Comparison of ENCODE assay signal across 8 cellular contexts in the genomic region with DNA sequence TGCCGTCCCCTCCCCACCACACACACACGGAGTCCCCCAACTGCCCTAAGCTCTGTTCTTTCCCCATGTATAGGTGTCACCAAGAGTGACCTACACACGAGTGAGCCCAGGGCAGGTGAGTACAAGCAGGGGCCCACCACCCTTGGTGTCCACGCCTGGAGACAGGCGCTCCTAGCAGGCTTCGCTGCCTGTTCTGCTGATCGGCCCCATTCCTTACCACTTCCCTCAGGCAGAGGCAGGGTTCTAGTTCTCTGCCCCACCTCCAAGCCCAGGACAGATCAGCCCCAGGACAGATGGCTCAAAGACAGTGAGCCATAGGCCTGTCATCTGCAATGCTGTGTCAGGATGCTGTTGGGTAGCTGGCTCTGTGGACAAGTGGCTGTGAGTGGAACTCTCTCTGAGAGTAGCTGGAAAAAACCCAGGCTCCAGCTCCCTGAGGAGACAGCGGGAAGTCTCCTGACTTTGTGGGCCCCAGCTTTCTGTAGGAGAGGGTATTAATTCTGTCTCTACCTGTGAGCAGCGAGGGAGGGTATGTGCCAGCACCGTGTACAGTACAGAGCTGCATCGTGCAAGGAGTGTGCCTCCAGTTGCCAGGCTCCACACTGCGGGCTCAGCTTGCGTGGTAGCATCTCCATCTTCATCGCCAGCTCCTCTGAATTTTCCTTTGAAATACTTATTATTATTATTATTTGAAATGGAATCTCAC. TPM values are rescaled to one million over a fixed set of nuclear protein-coding genes. Genes with fewer than 3 reads are reported as not detected.
DNase-seq lines count a peak whose midpoint lies in the region; ATAC-seq and TF ChIP-seq lines count a peak whose summit lies in the region.

No MANE protein-coding gene starts in this region.

- H3K9ac ChIP-seq in skeletal muscle satellite cell (ENCODE audit: low read depth, low read length): peak overlapping the region; percentile 81

- DNase-seq in DMS53 (lab: John Stamatoyannopoulos, UW) (peak; percentile 51), DMS53 treated with DMSO at 0.1 percent for 48 hours (lab: John Stamatoyannopoulos, UW; ENCODE audit: unreplicated experiment) (no peak), left ventricle myocardium superior (peak; percentile 41), kidney glomerular epithelial cell (lab: John Stamatoyannopoulos, UW) (no peak), left lobe of liver (ENCODE audit: low spot score) (no peak)

- peak overlapping the region; percentile 89 for H3K27ac ChIP-seq in VCaP

- H3K36me3 ChIP-seq in skeletal muscle satellite cell (ENCODE audit: insufficient read depth, low read length): peaks cover 13% of the 10 kb centered on the region

- H3K27me3 ChIP-seq in skeletal muscle satellite cell (ENCODE audit: control insufficient read depth, insufficient read depth, low read length): no peaks in the 10 kb centered on the region

- ATAC-seq in left ventricle myocardium superior (no peak), GM21619 (IDR thresholded peaks at IDR 0.05; ENCODE audit: unreplicated experiment) (no peak), left lobe of liver (no peak)

- H3K9me3 ChIP-seq in skeletal muscle satellite cell (replicated peaks; ENCODE audit: low read length): no peaks in the 10 kb centered on the region

- H3K4me1 ChIP-seq in skeletal muscle satellite cell (ENCODE audit: control insufficient read depth, insufficient read depth, low read length): peaks cover 36% of the 10 kb centered on the region

- peak overlapping the region; percentile 74 for H3K4me3 ChIP-seq in skeletal muscle satellite cell (ENCODE audit: low read length)

- H3K4me2 ChIP-seq in skeletal muscle satellite cell (ENCODE audit: low read length): peak overlapping the region; percentile 85

- TF ChIP-seq CTCF in VCaP (conservative IDR thresholded peaks at IDR 0.05): no peak

- intact Hi-C loops in left ventricle myocardium superior (cut with micrococcal nuclease): no loop called here

RNA-seq across cellular contexts. Expression of a gene that starts 0.9 kb away (rescaled TPM):
- total RNA-seq in left ventricle myocardium superior (40.1 TPM), left lobe of liver (84.2 TPM)
- total RNA-seq in skeletal muscle satellite cell (2012; rRNA removed): 37.5 and 51.8 TPM in 2 replicates

RNA-seq across cellular contexts. Expression of a gene that starts 2.6 kb away (rescaled TPM):
- total RNA-seq in left ventricle myocardium superior (6.4 TPM), left lobe of liver (31.2 TPM)
- total RNA-seq in skeletal muscle satellite cell (2012; rRNA removed): 6.6 and 7.9 TPM in 2 replicates

RNA-seq across cellular contexts. Expression of a gene that starts 20.1 kb away (rescaled TPM):
- total RNA-seq in left ventricle myocardium superior (31.5 TPM), left lobe of liver (9.4 TPM)
- 23.6 and 33.2 TPM in 2 replicates for total RNA-seq in skeletal muscle satellite cell (2012; rRNA removed)

RNA-seq across cellular contexts. Expression of a gene that starts 23.5 kb away (rescaled TPM):
- total RNA-seq in left ventricle myocardium superior (8.3 TPM), left lobe of liver (1.3 TPM)
- total RNA-seq in skeletal muscle satellite cell (2012; rRNA removed): 7.4 and 11.9 TPM in 2 replicates

RNA-seq across cellular contexts. Expression of a gene that starts 53.3 kb away (rescaled TPM):
- 104 TPM for total RNA-seq in left ventricle myocardium superior
- 4.8 and 8.7 TPM in 2 replicates for total RNA-seq in skeletal muscle satellite cell (2012; rRNA removed)
- total RNA-seq in left lobe of liver: 0.35 TPM

Comparison
In these comparisons a context has a peak if more than half of its experiments do, and no peak if none do; other contexts are left out.
1. DNase-seq: peak in DMS53 (single experiment) and left ventricle myocardium superior (single experiment); none in DMS53 treated with DMSO at 0.1 percent for 48 hours (single experiment), kidney glomerular epithelial cell (single experiment) and left lobe of liver (single experiment).